ENCODE assay signal across 20 cellular contexts in the genomic region with DNA sequence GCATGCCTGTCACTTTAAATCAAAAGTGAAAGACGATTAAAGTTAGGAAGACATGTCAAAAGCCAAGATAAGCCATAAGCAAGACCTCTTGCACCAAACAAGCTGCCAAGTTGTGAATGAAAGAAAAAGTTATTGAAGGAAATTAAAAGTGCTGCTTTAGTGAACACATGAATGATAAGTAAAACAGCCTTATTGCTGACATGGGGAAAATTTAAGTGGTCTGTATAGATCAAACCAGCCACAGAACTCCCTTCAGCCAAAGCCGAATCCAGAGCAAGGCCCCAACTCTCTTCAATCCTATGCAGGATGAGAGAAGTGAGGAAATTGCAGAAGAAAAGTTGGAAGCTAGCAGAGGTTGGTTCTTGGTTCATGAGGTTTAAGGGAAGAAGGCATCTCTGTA. TPM values are rescaled to one million over a fixed set of nuclear protein-coding genes. Genes with fewer than 3 reads are reported as not detected.
DNase-seq lines count a peak whose midpoint lies in the region; ATAC-seq, FAIRE-seq and TF ChIP-seq lines count a peak whose summit lies in the region.
"Had no signal": no experiment of that assay in that cellular context is flagged by ENCODE, and none has a peak within 500 bp of the region (broad histone marks: within the 10 kb centered on the region; RNA-seq: fewer than 3 reads in every experiment).

No MANE protein-coding gene starts in this region.

- BruUV-seq in OCI-LY7 (replicated peaks; lab: Mats Ljungman, UMichigan) (no TSS peak), K562 (replicated peaks; lab: Mats Ljungman, UMichigan) (no TSS peak)

- peak overlapping the region; percentile 35 for H3K4me3 Mint-ChIP-seq in T-helper 2 cell treated with Interferon-gamma antibody and Interleukin-4, amounts not matched to agents 5 μg/mL and 100 μg/mL, for 36 hours
- H3K4me3 Mint-ChIP-seq in activated naive CD8-positive, alpha-beta T cell treated with anti-CD3 and anti-CD28 coated beads, Interleukin-2, amount 10 ng/mL, durations not matched to agents 7 days and 5 days = peak overlapping the region; percentile 33
- H3K4me3 Mint-ChIP-seq in activated naive CD8-positive, alpha-beta T cell treated with anti-CD3 and anti-CD28 coated beads for 36 hours = no peak overlapping the region
- H3K4me3 Mint-ChIP-seq in CD8-positive, alpha-beta memory T cell = peak overlapping the region in 1 of 7 donors; percentile 63
- H3K4me3 Mint-ChIP-seq: B cell had no signal

- peaks cover 37% of the 10 kb centered on the region for H3K4me1 Mint-ChIP-seq in T-helper 2 cell treated with Interferon-gamma antibody and Interleukin-4, amounts not matched to agents 5 μg/mL and 100 μg/mL, for 36 hours (ENCODE audit: low read depth)
- H3K4me1 Mint-ChIP-seq in activated naive CD8-positive, alpha-beta T cell treated with anti-CD3 and anti-CD28 coated beads, Interleukin-2, amount 10 ng/mL, durations not matched to agents 7 days and 5 days = peaks cover 28% of the 10 kb centered on the region
- peaks cover 23% of the 10 kb centered on the region for H3K4me1 Mint-ChIP-seq in activated naive CD8-positive, alpha-beta T cell treated with anti-CD3 and anti-CD28 coated beads for 36 hours
- peaks cover 2 to 23% (median 8%) of the 10 kb centered on the region in 3 donors for H3K4me1 Mint-ChIP-seq in CD8-positive, alpha-beta memory T cell

- intact Hi-C loops in OCI-LY7 (cut with micrococcal nuclease; ENCODE audit: unreplicated experiment) (loop anchor here (5.0 kb wide), 1 partner anchor 267 kb away; no protein-coding TSS in a partner anchor), K562 (cut with micrococcal nuclease) (no loop called here)

- no peaks in the 10 kb centered on the region for H3K27me3 ChIP-seq in K562 (ENCODE audit: control insufficient read depth in 2 of 2, insufficient read depth in 2 of 2, low read length in 2 of 2)
- H3K27me3 ChIP-seq in CD8-positive, alpha-beta memory T cell (ENCODE audit: insufficient read depth, low read length, poor library complexity, severe bottlenecking) = no peaks in the 10 kb centered on the region

- no peaks in the 10 kb centered on the region for H3K9me1 ChIP-seq in K562 (ENCODE audit: control insufficient read depth, insufficient read depth, low read length)

- CTCF ChIA-PET in OCI-LY7 (lab: Charles Lee; ENCODE audit: unreplicated experiment) = no interaction called here
- CTCF ChIA-PET in K562 (lab: Yijun Ruan, JAX; ENCODE audit: low intra/inter-chr PET ratio) = interaction anchor here (0.6 kb wide), 1 partner anchor 293 kb away, joined by 3 read pairs; no protein-coding TSS in a partner anchor
- CTCF ChIA-PET in CD8-positive, alpha-beta memory T cell (lab: Charles Lee) = interaction anchor here (1.0 to 1.4 kb wide), 2 partner anchors 9 to 61 kb away, joined by 3 read pairs; partner anchors contain the start of gene RIPK1

- DNase-seq in T-helper 2 cell treated with Interferon-gamma antibody and Interleukin-4, amounts not matched to agents 5 μg/mL and 100 μg/mL, for 36 hours (ENCODE audit: low spot score) = no peak
- DNase-seq in T-helper 2 cell (no peak), OCI-LY7 (ENCODE audit: low spot score) (no peak), K562 (ENCODE audit: extremely low read depth in 1 of 4, low spot score in 3 of 4) (no peak)
- no peak for DNase-seq in activated naive CD8-positive, alpha-beta T cell treated with anti-CD3 and anti-CD28 coated beads, Interleukin-2, amount 10 ng/mL, durations not matched to agents 7 days and 5 days
- no peak for DNase-seq in activated naive CD8-positive, alpha-beta T cell treated with anti-CD3 and anti-CD28 coated beads for 36 hours
- DNase-seq in CD8-positive, alpha-beta memory T cell = no peak
- no peak for DNase-seq in stimulated activated CD4-positive, alpha-beta T cell treated with anti-CD3 and anti-CD28 coated beads, Interleukin-4, amount 100 ng/mL, for 24 hours
- DNase-seq: 8988T; DMS153; GF-D8; GM23248; HCEC 1CT; MV-4-11; NCI-H1694 treated with DMSO at 0.1 percent for 48 hours; NK-92 treated with Interleukin-12 subunit alpha and Interleukin-12 subunit beta, amount 100 ng/mL, for 24 hours; Right ventricle myocardium superior had no signal

- no peaks in the 10 kb centered on the region for H3K9me2 ChIP-seq in OCI-LY7 (ENCODE audit: insufficient read depth, low read length)

- in situ Hi-C loops in K562 (cut with MboI) = loop anchor here (10.0 kb wide), 1 partner anchor 274 kb away; no protein-coding TSS in a partner anchor

- TF ChIP-seq CTCF in OCI-LY7 (conservative IDR thresholded peaks at IDR 0.05; ENCODE audit: low read length) (no peak), K562 (IDR thresholded peaks at IDR 0.05 in 2 of 3, conservative IDR thresholded peaks at IDR 0.05 in 1 of 3; ENCODE audit: insufficient read depth in 2 of 3, low read depth in 1 of 3, low read length in 3 of 3) (no peak)

- no peak for TF ChIP-seq EP300 in K562 (IDR thresholded peaks at IDR 0.05; ENCODE audit: low read length)

- peaks cover 31% of the 10 kb centered on the region for H3K4me1 ChIP-seq in OCI-LY7 (ENCODE audit: insufficient read depth, low read length, poor library complexity, severe bottlenecking)
- H3K4me1 ChIP-seq in K562 (replicated peaks in 1 of 2; ENCODE audit: control insufficient read depth in 2 of 2, insufficient read depth in 2 of 2, low read length in 2 of 2) = peaks cover 22 to 24% of the 10 kb centered on the region in 2 experiments
- no peaks in the 10 kb centered on the region for H3K4me1 ChIP-seq in CD8-positive, alpha-beta memory T cell (ENCODE audit: insufficient read depth, low read length)

- ATAC-seq in activated naive CD8-positive, alpha-beta T cell treated with anti-CD3 and anti-CD28 coated beads, Interleukin-2, amount 10 ng/mL, durations not matched to agents 7 days and 5 days (ENCODE audit: low read depth) = no peak
- no peak for ATAC-seq in K562

- H3K27me3 Mint-ChIP-seq in T-helper 2 cell treated with Interferon-gamma antibody and Interleukin-4, amounts not matched to agents 5 μg/mL and 100 μg/mL, for 36 hours (ENCODE audit: low read depth) = no peaks in the 10 kb centered on the region
- peaks cover 2% of the 10 kb centered on the region for H3K27me3 Mint-ChIP-seq in activated naive CD8-positive, alpha-beta T cell treated with anti-CD3 and anti-CD28 coated beads, Interleukin-2, amount 10 ng/mL, durations not matched to agents 7 days and 5 days
- H3K27me3 Mint-ChIP-seq in activated naive CD8-positive, alpha-beta T cell treated with anti-CD3 and anti-CD28 coated beads for 36 hours = no peaks in the 10 kb centered on the region
- H3K27me3 Mint-ChIP-seq in CD8-positive, alpha-beta memory T cell = no peaks in the 10 kb centered on the region
- H3K27me3 Mint-ChIP-seq: B cell had no signal

- H3K79me2 ChIP-seq in OCI-LY7 (ENCODE audit: insufficient read depth, low read depth, low read length) (no peaks in the 10 kb centered on the region), K562 (ENCODE audit: control insufficient read depth, insufficient read depth, low read length) (peaks cover 3% of the 10 kb centered on the region; the same call in 1 of the 3 replicates)

- H3K9me3 ChIP-seq in OCI-LY7 (ENCODE audit: low read length) (no peaks in the 10 kb centered on the region), K562 (replicated peaks; ENCODE audit: control insufficient read depth, insufficient read depth, low read depth, low read length) (no peaks in the 10 kb centered on the region)
- no peaks in the 10 kb centered on the region for H3K9me3 ChIP-seq in CD8-positive, alpha-beta memory T cell (ENCODE audit: low read length)

- peak overlapping the region; percentile 52 for H2AFZ ChIP-seq in OCI-LY7 (ENCODE audit: low read length)
- peak overlapping the region; percentile 60 for H2AFZ ChIP-seq in K562 (ENCODE audit: low read depth, low read length)
- H2AFZ ChIP-seq: GM23248 had no signal

- H3K4me2 ChIP-seq in OCI-LY7 (ENCODE audit: low read length) (no peak overlapping the region), K562 (ENCODE audit: insufficient read depth, low read length) (no peak overlapping the region)

- H3K27ac ChIP-seq in OCI-LY7 (ENCODE audit: low read depth, low read length, poor library complexity, severe bottlenecking) (no peak overlapping the region), K562 (ENCODE audit: extremely low read depth, low read depth, low read length) (no peak overlapping the region)
- no peak overlapping the region for H3K27ac ChIP-seq in CD8-positive, alpha-beta memory T cell (ENCODE audit: low read depth, low read length)
- H3K27ac ChIP-seq: GM23248 had no signal

- no peaks in the 10 kb centered on the region for H3K36me3 Mint-ChIP-seq in T-helper 2 cell treated with Interferon-gamma antibody and Interleukin-4, amounts not matched to agents 5 μg/mL and 100 μg/mL, for 36 hours (ENCODE audit: low read depth)
- no peaks in the 10 kb centered on the region for H3K36me3 Mint-ChIP-seq in activated naive CD8-positive, alpha-beta T cell treated with anti-CD3 and anti-CD28 coated beads, Interleukin-2, amount 10 ng/mL, durations not matched to agents 7 days and 5 days
- no peaks in the 10 kb centered on the region for H3K36me3 Mint-ChIP-seq in activated naive CD8-positive, alpha-beta T cell treated with anti-CD3 and anti-CD28 coated beads for 36 hours
- no peaks in the 10 kb centered on the region for H3K36me3 Mint-ChIP-seq in CD8-positive, alpha-beta memory T cell
- H3K36me3 Mint-ChIP-seq: CD4-positive, CD25-positive, alpha-beta regulatory T cell had no signal

- peak overlapping the region; percentile 73 for H3K27ac Mint-ChIP-seq in T-helper 2 cell treated with Interferon-gamma antibody and Interleukin-4, amounts not matched to agents 5 μg/mL and 100 μg/mL, for 36 hours
- H3K27ac Mint-ChIP-seq in activated naive CD8-positive, alpha-beta T cell treated with anti-CD3 and anti-CD28 coated beads, Interleukin-2, amount 10 ng/mL, durations not matched to agents 7 days and 5 days = peak overlapping the region; percentile 61
- H3K27ac Mint-ChIP-seq in activated naive CD8-positive, alpha-beta T cell treated with anti-CD3 and anti-CD28 coated beads for 36 hours = no peak overlapping the region
- H3K27ac Mint-ChIP-seq in CD8-positive, alpha-beta memory T cell = peak overlapping the region in 3 of 8 donors; percentile 29 to 43 (median 33)
- H3K27ac Mint-ChIP-seq: B cell had no signal

- no peaks in the 10 kb centered on the region for H3K9me3 Mint-ChIP-seq in T-helper 2 cell treated with Interferon-gamma antibody and Interleukin-4, amounts not matched to agents 5 μg/mL and 100 μg/mL, for 36 hours
- H3K9me3 Mint-ChIP-seq in activated naive CD8-positive, alpha-beta T cell treated with anti-CD3 and anti-CD28 coated beads, Interleukin-2, amount 10 ng/mL, durations not matched to agents 7 days and 5 days = no peaks in the 10 kb centered on the region
- H3K9me3 Mint-ChIP-seq in activated naive CD8-positive, alpha-beta T cell treated with anti-CD3 and anti-CD28 coated beads for 36 hours = no peaks in the 10 kb centered on the region
- H3K9me3 Mint-ChIP-seq in CD8-positive, alpha-beta memory T cell = no peaks in the 10 kb centered on the region
- H3K9me3 Mint-ChIP-seq: CD4-positive, CD25-positive, alpha-beta regulatory T cell had no signal

- H3K9ac ChIP-seq in K562 (ENCODE audit: insufficient read depth in 1 of 2, low read depth in 2 of 2, low read length in 2 of 2) = no peak overlapping the region
- H3K9ac ChIP-seq: GM23248 had no signal

- no peaks in the 10 kb centered on the region for H4K20me1 ChIP-seq in OCI-LY7 (ENCODE audit: insufficient read depth, low read length)
- H4K20me1 ChIP-seq in K562 (replicated peaks; ENCODE audit: control insufficient read depth, insufficient read depth, low read length) = no peaks in the 10 kb centered on the region

- POLR2A ChIA-PET in activated naive CD8-positive, alpha-beta T cell treated with anti-CD3 and anti-CD28 coated beads, Interleukin-2, amount 10 ng/mL, durations not matched to agents 7 days and 5 days (lab: Charles Lee) = interaction anchor here (0.7 to 1.9 kb wide), 4 partner anchors 9 to 261 kb away, joined by 3 to 11 read pairs (median 4); partner anchors contain the start of gene RIPK1
- POLR2A ChIA-PET in OCI-LY7 (lab: Charles Lee) (interaction anchor here (0.6 to 1.6 kb wide), 3 partner anchors 52 to 93 kb away, joined by 3 read pairs; no protein-coding TSS in a partner anchor), K562 (lab: Yijun Ruan, JAX) (interaction anchor here (0.7 to 0.8 kb wide), 2 partner anchors 17 to 36 kb away, joined by 4 read pairs; no protein-coding TSS in a partner anchor)
- POLR2A ChIA-PET in CD8-positive, alpha-beta memory T cell (lab: Charles Lee) = no interaction called here

- 47% methylated on average over 2 of the region's 2 CpGs for WGBS in K562 (ENCODE audit: insufficient coverage, low coverage, missing lambda C conversion rate)

- H3K4me3 ChIP-seq in OCI-LY7 (ENCODE audit: low read depth, low read length, poor library complexity, severe bottlenecking) = no peak overlapping the region
- no peak overlapping the region for H3K4me3 ChIP-seq in K562
- H3K4me3 ChIP-seq in CD8-positive, alpha-beta memory T cell (ENCODE audit: low read length) = no peak overlapping the region
- H3K4me3 ChIP-seq: GM23248 had no signal

- no peak for TF ChIP-seq POLR2A in K562 (conservative IDR thresholded peaks at IDR 0.05)

- TF ChIP-seq RAD21 in K562 (CRISPR knock-in tag; conservative IDR thresholded peaks at IDR 0.05 in 1 of 2, IDR thresholded peaks at IDR 0.05 in 1 of 2) = no peak

- FAIRE-seq in K562 (lab: Jason Lieb, UNC) = no peak
- FAIRE-seq: HTR-8/SVneo had no signal

- no peaks in the 10 kb centered on the region for H3K36me3 ChIP-seq in OCI-LY7 (ENCODE audit: insufficient read depth, low read length)
- H3K36me3 ChIP-seq in K562 (ENCODE audit: control insufficient read depth, insufficient read depth, low read length) = no peaks in the 10 kb centered on the region
- H3K36me3 ChIP-seq in CD8-positive, alpha-beta memory T cell (ENCODE audit: insufficient read depth, low read length) = no peaks in the 10 kb centered on the region

RNA-seq across cellular contexts. Expression of gene RIPK1, which starts 9.3 kb away (rescaled TPM):
- 10 to 100 TPM; 31.9 to 32.6 TPM for total RNA-seq in activated naive CD8-positive, alpha-beta T cell treated with anti-CD3 and anti-CD28 coated beads, Interleukin-2, amount 10 ng/mL, durations not matched to agents 7 days and 5 days
- total RNA-seq in activated naive CD8-positive, alpha-beta T cell treated with anti-CD3 and anti-CD28 coated beads for 36 hours = 10 to 100 TPM; 13.8 to 15.5 TPM
- total RNA-seq in OCI-LY7 (2014; rRNA removed; shearing (Covaris generic)) = 6.1 and 7.5 TPM in 2 replicates
- 8.3 and 8.4 TPM in 2 replicates for total RNA-seq in OCI-LY7 (2022)
- total RNA-seq in K562 (2011; cell fraction: chromatin; rRNA removed; ENCODE audit: low replicate concordance) = 21.4 and 26.8 TPM in 2 replicates
- total RNA-seq in K562 (2011; cell fraction: nucleolus; rRNA removed) = 10.3 and 11.1 TPM in 2 replicates
- total RNA-seq in K562 (2011; cell fraction: nucleoplasm; rRNA removed) = 12.0 and 12.4 TPM in 2 replicates
- 14.4 and 15.8 TPM in 2 replicates for total RNA-seq in K562 (2014; rRNA removed)
- total RNA-seq in K562 (2014; rRNA removed; fragmentation: Illumina TruSeq; extraction: Trizol) = 17.7 and 19.6 TPM in 2 replicates
- total RNA-seq in K562 (2015; rRNA removed; fragmentation: Illumina TruSeq; extraction: Trizol) = 20.9 and 23.2 TPM in 2 replicates
- total RNA-seq in K562 (2021) = 17.2 and 19.4 TPM in 2 replicates
- polyA plus RNA-seq in K562 (2011; rRNA removed) = 15.9 and 23.2 TPM in 2 replicates
- 11.5 and 12.3 TPM in 2 replicates for polyA plus RNA-seq in K562 (2011; cell fraction: cytosol; rRNA removed)
- polyA plus RNA-seq in K562 (2011; cell fraction: nucleus; rRNA removed) = 11.6 and 14.1 TPM in 2 replicates
- polyA plus RNA-seq in K562 (2012) = 17.4 and 19.0 TPM in 2 replicates
- polyA plus RNA-seq in K562 (2014; fragmentation: Illumina TruSeq; extraction: Trizol) = 21.7 and 24.9 TPM in 2 replicates
- 1 to 10 TPM; 3.8 to 4.5 TPM for polyA plus RNA-seq in K562 (2014; fragmentation: Nextera tagmentation; extraction: Ambion mirVana)
- 14.5 and 16.9 TPM in 2 replicates for polyA plus RNA-seq in K562 (2014; rRNA removed)
- polyA minus RNA-seq in K562 (2011; rRNA and poly(A)+ RNA removed) = 29.0 and 42.9 TPM in 2 replicates
- 10.7 and 18.6 TPM in 2 replicates for polyA minus RNA-seq in K562 (2011; cell fraction: cytosol; rRNA and poly(A)+ RNA removed)
- 4.7 and 6.1 TPM in 2 replicates for polyA minus RNA-seq in K562 (2011; cell fraction: nucleus; rRNA and poly(A)+ RNA removed)
- 10 to 100 TPM; 21.7 to 22.1 TPM for total RNA-seq in CD8-positive, alpha-beta memory T cell
- 25.1 TPM for polyA plus RNA-seq in CD8-positive, alpha-beta memory T cell

RNA-seq across cellular contexts. Expression of gene NQO2, which starts 59.3 kb away (rescaled TPM):
- 10 to 100 TPM; 17.0 to 17.5 TPM for total RNA-seq in activated naive CD8-positive, alpha-beta T cell treated with anti-CD3 and anti-CD28 coated beads, Interleukin-2, amount 10 ng/mL, durations not matched to agents 7 days and 5 days
- 10 to 100 TPM; 12.8 to 13.7 TPM for total RNA-seq in activated naive CD8-positive, alpha-beta T cell treated with anti-CD3 and anti-CD28 coated beads for 36 hours
- total RNA-seq in OCI-LY7 (2014; rRNA removed; shearing (Covaris generic)) = 8.4 and 11.1 TPM in 2 replicates
- total RNA-seq in OCI-LY7 (2022) (9.9 and 12.2 TPM in 2 replicates), K562 (2014; rRNA removed) (101 and 110 TPM in 2 replicates), K562 (2014; rRNA removed; fragmentation: Illumina TruSeq; extraction: Trizol) (106 and 108 TPM in 2 replicates), K562 (2015; rRNA removed; fragmentation: Illumina TruSeq; extraction: Trizol) (116 TPM in 2 replicates), K562 (2021) (136 and 139 TPM in 2 replicates)
- 88.6 and 124 TPM in 2 replicates for total RNA-seq in K562 (2011; cell fraction: chromatin; rRNA removed; ENCODE audit: low replicate concordance)
- 76.6 and 81.5 TPM in 2 replicates for total RNA-seq in K562 (2011; cell fraction: nucleolus; rRNA removed)
- total RNA-seq in K562 (2011; cell fraction: nucleoplasm; rRNA removed) = 59.8 and 71.4 TPM in 2 replicates
- polyA plus RNA-seq in K562 (2011; rRNA removed) (187 and 214 TPM in 2 replicates), K562 (2014; fragmentation: Illumina TruSeq; extraction: Trizol) (113 and 118 TPM in 2 replicates), K562 (2014; fragmentation: Nextera tagmentation; extraction: Ambion mirVana) (10 to 100 TPM; 54.6 to 70.1 TPM), K562 (2014; rRNA removed) (145 and 149 TPM in 2 replicates)
- polyA plus RNA-seq in K562 (2011; cell fraction: cytosol; rRNA removed) = 201 and 211 TPM in 2 replicates
- 136 and 150 TPM in 2 replicates for polyA plus RNA-seq in K562 (2011; cell fraction: nucleus; rRNA removed)
- 121 and 287 TPM in 2 replicates for polyA plus RNA-seq in K562 (2012)
- 136 and 185 TPM in 2 replicates for polyA minus RNA-seq in K562 (2011; rRNA and poly(A)+ RNA removed)
- 67.3 and 100 TPM in 2 replicates for polyA minus RNA-seq in K562 (2011; cell fraction: cytosol; rRNA and poly(A)+ RNA removed)
- polyA minus RNA-seq in K562 (2011; cell fraction: nucleus; rRNA and poly(A)+ RNA removed) = 20.6 and 27.7 TPM in 2 replicates
- total RNA-seq in CD8-positive, alpha-beta memory T cell = 10 to 100 TPM; 15.6 to 18.5 TPM
- 53.5 TPM for polyA plus RNA-seq in CD8-positive, alpha-beta memory T cell

RNA-seq across cellular contexts. Expression of gene BPHL, which starts 59.6 kb away (rescaled TPM):
- 1 to 10 TPM; 7.7 to 8.4 TPM for total RNA-seq in activated naive CD8-positive, alpha-beta T cell treated with anti-CD3 and anti-CD28 coated beads, Interleukin-2, amount 10 ng/mL, durations not matched to agents 7 days and 5 days
- 10 to 100 TPM in 1 of 2 experiments, 1 to 10 TPM in 1; 9.3 to 11.2 TPM for total RNA-seq in activated naive CD8-positive, alpha-beta T cell treated with anti-CD3 and anti-CD28 coated beads for 36 hours
- total RNA-seq in OCI-LY7 (2014; rRNA removed; shearing (Covaris generic)) = 9.7 and 12.3 TPM in 2 replicates
- total RNA-seq in OCI-LY7 (2022) (17.5 and 20.9 TPM in 2 replicates), K562 (2014; rRNA removed) (4.1 and 6.3 TPM in 2 replicates), K562 (2014; rRNA removed; fragmentation: Illumina TruSeq; extraction: Trizol) (8.5 and 9.8 TPM in 2 replicates), K562 (2015; rRNA removed; fragmentation: Illumina TruSeq; extraction: Trizol) (7.1 and 8.2 TPM in 2 replicates), K562 (2021) (10.3 and 10.4 TPM in 2 replicates)
- 15.8 and 23.9 TPM in 2 replicates for total RNA-seq in K562 (2011; cell fraction: chromatin; rRNA removed; ENCODE audit: low replicate concordance)
- total RNA-seq in K562 (2011; cell fraction: nucleolus; rRNA removed) = 10.9 and 11.7 TPM in 2 replicates
- 18.0 and 24.7 TPM in 2 replicates for total RNA-seq in K562 (2011; cell fraction: nucleoplasm; rRNA removed)
- polyA plus RNA-seq in K562 (2011; rRNA removed) (14.0 and 17.4 TPM in 2 replicates), K562 (2014; fragmentation: Illumina TruSeq; extraction: Trizol) (6.6 and 8.2 TPM in 2 replicates), K562 (2014; fragmentation: Nextera tagmentation; extraction: Ambion mirVana) (1 to 10 TPM; 3.5 to 9.3 TPM), K562 (2014; rRNA removed) (6.3 and 8.1 TPM in 2 replicates)
- polyA plus RNA-seq in K562 (2011; cell fraction: cytosol; rRNA removed) = 7.7 and 9.2 TPM in 2 replicates
- 14.9 and 16.2 TPM in 2 replicates for polyA plus RNA-seq in K562 (2011; cell fraction: nucleus; rRNA removed)
- polyA plus RNA-seq in K562 (2012) = 6.9 and 17.7 TPM in 2 replicates
- 9.0 and 11.6 TPM in 2 replicates for polyA minus RNA-seq in K562 (2011; rRNA and poly(A)+ RNA removed)
- polyA minus RNA-seq in K562 (2011; cell fraction: cytosol; rRNA and poly(A)+ RNA removed) = 5.0 and 10.1 TPM in 2 replicates
- 10.9 and 12.1 TPM in 2 replicates for polyA minus RNA-seq in K562 (2011; cell fraction: nucleus; rRNA and poly(A)+ RNA removed)
- total RNA-seq in CD8-positive, alpha-beta memory T cell = 10 to 100 TPM; 10.5 to 10.7 TPM
- 6.5 TPM for polyA plus RNA-seq in CD8-positive, alpha-beta memory T cell
